1 cellular context compared by ENCODE assay signal in the genomic region with DNA sequence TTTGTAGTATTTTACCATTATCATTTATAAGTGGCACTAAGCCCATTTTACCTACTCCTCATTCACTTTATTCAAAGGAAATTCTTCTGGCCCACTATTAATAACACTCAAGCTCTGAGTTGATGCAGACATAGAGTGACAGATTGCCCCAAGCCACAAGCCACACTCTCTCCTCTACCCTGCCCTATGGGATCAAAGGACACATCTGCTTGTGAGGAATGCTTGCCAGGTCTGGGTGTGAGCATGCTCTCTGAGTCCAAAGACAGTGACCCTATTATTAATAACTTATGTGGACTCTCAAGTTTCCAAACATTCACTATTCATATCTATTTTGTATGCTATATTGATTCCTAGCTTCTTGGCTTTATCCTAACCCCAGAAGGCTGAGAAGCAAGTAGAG.
TF ChIP-seq lines count a peak whose summit lies in the region.

No MANE protein-coding gene starts in this region.

TF ChIP-seq in liver, 16 proteins besides CTCF, POLR2A, EP300 and RAD21 (continued from another document):
- TF ChIP-seq, protein P1, sequence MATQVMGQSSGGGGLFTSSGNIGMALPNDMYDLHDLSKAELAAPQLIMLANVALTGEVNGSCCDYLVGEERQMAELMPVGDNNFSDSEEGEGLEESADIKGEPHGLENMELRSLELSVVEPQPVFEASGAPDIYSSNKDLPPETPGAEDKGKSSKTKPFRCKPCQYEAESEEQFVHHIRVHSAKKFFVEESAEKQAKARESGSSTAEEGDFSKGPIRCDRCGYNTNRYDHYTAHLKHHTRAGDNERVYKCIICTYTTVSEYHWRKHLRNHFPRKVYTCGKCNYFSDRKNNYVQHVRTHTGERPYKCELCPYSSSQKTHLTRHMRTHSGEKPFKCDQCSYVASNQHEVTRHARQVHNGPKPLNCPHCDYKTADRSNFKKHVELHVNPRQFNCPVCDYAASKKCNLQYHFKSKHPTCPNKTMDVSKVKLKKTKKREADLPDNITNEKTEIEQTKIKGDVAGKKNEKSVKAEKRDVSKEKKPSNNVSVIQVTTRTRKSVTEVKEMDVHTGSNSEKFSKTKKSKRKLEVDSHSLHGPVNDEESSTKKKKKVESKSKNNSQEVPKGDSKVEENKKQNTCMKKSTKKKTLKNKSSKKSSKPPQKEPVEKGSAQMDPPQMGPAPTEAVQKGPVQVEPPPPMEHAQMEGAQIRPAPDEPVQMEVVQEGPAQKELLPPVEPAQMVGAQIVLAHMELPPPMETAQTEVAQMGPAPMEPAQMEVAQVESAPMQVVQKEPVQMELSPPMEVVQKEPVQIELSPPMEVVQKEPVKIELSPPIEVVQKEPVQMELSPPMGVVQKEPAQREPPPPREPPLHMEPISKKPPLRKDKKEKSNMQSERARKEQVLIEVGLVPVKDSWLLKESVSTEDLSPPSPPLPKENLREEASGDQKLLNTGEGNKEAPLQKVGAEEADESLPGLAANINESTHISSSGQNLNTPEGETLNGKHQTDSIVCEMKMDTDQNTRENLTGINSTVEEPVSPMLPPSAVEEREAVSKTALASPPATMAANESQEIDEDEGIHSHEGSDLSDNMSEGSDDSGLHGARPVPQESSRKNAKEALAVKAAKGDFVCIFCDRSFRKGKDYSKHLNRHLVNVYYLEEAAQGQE (IDR thresholded peaks at IDR 0.05): peak; percentile 16
- TF ChIP-seq, protein P2, sequence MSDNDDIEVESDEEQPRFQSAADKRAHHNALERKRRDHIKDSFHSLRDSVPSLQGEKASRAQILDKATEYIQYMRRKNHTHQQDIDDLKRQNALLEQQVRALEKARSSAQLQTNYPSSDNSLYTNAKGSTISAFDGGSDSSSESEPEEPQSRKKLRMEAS (IDR thresholded peaks at IDR 0.05): no peak
